In the genomic region with DNA sequence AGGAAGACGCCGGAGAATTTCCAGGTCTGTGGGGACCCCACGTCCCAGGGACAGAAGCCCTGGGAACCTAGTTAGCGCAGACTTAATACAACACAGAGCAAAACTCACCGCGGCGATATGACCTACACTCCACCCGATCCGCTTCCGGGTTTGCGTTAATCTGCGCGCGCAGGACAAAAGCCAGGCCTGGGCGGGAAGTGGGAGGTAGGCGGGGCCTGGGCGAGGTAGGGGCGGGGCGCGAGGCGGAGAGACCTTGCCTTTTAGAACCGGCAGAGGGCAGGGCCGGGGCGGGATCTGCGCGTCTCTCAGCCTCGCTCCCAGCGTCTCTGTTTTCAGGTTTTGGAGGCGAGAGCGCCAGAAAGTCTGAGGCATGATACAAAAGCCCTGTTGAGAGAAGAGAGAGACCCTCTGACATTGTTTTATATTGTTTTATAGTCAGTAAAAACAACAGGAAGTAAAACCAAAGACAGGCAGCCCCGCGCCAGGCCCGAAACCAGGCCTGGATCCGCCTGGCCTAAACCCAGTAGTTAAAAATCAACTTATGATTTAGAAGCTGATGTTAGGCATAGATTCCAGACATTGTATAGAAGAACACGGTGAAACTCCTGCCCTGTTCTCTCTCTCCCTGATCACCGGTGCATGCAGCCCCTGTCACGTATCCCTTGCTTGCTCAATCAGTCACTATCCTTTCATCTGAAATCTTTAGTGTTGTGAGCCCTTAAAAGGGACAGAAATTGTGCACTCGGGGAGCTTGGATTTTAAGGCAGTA, we compare ENCODE assay signal across 8 cellular contexts.
A peak's percentile ranks its signal among the peaks of the same experiment; 100 is the strongest.
DNase-seq lines count a peak whose midpoint lies in the region; ATAC-seq lines count a peak whose summit lies in the region.

A gene (minus strand): TSS at position 152 of the 769 bp plus-strand sequence. CDS start 19,150 bp downstream, outside the sequence.

- peak; percentile 95 for ATAC-seq in GM18909 (IDR thresholded peaks at IDR 0.05; ENCODE audit: poor library complexity, unreplicated experiment)
- peak; percentile 97 for ATAC-seq in HG03175 (IDR thresholded peaks at IDR 0.05; ENCODE audit: unreplicated experiment)

- peak; percentile 96 for DNase-seq in AG08396 (ENCODE audit: low spot score)
- DNase-seq in NCI-H345 (lab: John Stamatoyannopoulos, UW) = peak; percentile 93
- DNase-seq in activated CD4-positive, CD25-positive, alpha-beta regulatory T cell (lab: John Stamatoyannopoulos, UW) = peak; percentile 96 to 98 (median 97)
- DNase-seq in central memory CD4-positive, alpha-beta T cell = peak; percentile 98
- DNase-seq in iris pigment epithelial cell (ENCODE audit: low read depth) = peak; percentile 96
- peak; percentile 98 to 99 for DNase-seq in stimulated activated CD4-positive, alpha-beta T cell treated with anti-CD3 and anti-CD28 coated beads, Interleukin-12 subunit alpha, Interleukin-12 subunit beta, amount 100 ng/mL, for 24 hours (ENCODE audit: low read depth in 2 of 2)

Comparison
In these comparisons a context has a peak if more than half of its experiments do, and no peak if none do; other contexts are left out.
1. Peak in every context shown above with its lines: DNase-seq and ATAC-seq.